ENCODE assay signal across 1 cellular context in the genomic region with DNA sequence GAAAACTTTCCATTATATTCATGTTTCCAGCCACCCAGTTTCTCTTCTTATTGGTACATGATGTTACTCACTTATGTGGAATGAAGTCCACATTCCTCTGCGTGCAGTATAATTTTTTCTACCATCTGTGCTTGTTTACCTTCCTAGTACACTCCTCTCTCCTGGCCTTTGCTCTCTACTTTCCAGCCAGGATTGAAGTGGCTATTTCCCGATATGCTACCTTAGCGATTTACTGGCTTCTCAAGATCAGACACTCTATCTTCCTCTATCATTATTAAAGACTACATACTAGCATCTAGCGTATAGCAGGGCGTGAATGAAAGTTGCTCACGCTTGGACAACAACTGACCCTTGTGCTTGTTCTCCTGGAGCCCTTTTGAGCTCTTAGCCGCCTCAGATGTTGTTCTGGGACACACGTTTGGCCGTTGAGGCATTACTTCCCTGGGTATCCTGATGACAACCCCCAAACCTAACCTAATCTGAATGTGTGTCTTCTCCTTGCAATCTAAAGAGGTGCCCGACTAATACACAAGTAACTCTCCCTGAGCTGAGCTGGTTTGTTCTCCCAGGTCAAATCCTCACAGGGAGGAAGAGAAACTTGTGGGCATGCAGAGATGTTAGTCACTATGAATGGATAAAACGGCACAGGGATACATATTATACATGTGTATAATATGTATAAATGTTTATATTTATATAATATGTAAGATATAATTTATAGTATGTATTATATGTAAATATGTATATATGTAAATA.
TF ChIP-seq lines count a peak whose summit lies in the region.

No MANE protein-coding gene starts in this region.

TF ChIP-seq in HepG2, 621 proteins besides CTCF, POLR2A, EP300 and RAD21 (continued from another document and continues in another):
- TF ChIP-seq HINFP (CRISPR knock-in tag; IDR thresholded peaks at IDR 0.05; ENCODE audit: low read depth): no peak
- TF ChIP-seq NCOA5 (CRISPR knock-in tag; IDR thresholded peaks at IDR 0.05): no peak
- TF ChIP-seq PRDM10 (CRISPR knock-in tag; IDR thresholded peaks at IDR 0.05; ENCODE audit: low read depth): no peak
- TF ChIP-seq ZNF530 (CRISPR knock-in tag; IDR thresholded peaks at IDR 0.05; ENCODE audit: low read depth): no peak
- TF ChIP-seq ZNF646 (CRISPR knock-in tag; IDR thresholded peaks at IDR 0.05): no peak
- no peak for TF ChIP-seq ZNF17 (CRISPR knock-in tag; IDR thresholded peaks at IDR 0.05)
- TF ChIP-seq ZKSCAN5 (CRISPR knock-in tag; IDR thresholded peaks at IDR 0.05): no peak
- TF ChIP-seq ZFP90 (CRISPR knock-in tag; IDR thresholded peaks at IDR 0.05; ENCODE audit: borderline replicate concordance): no peak
- no peak for TF ChIP-seq ZNF251 (CRISPR knock-in tag; IDR thresholded peaks at IDR 0.05)
- peak; percentile 71 for TF ChIP-seq FOXA1 (IDR thresholded peaks at IDR 0.05)
- TF ChIP-seq FOXA1 (CRISPR knock-in tag; IDR thresholded peaks at IDR 0.05): peak; percentile 94
- TF ChIP-seq, protein P1, sequence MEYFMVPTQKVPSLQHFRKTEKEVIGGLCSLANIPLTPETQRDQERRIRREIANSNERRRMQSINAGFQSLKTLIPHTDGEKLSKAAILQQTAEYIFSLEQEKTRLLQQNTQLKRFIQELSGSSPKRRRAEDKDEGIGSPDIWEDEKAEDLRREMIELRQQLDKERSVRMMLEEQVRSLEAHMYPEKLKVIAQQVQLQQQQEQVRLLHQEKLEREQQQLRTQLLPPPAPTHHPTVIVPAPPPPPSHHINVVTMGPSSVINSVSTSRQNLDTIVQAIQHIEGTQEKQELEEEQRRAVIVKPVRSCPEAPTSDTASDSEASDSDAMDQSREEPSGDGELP (IDR thresholded peaks at IDR 0.05; ENCODE audit: borderline replicate concordance, low read depth): peak; percentile 89
- TF ChIP-seq IRX3 (CRISPR knock-in tag; IDR thresholded peaks at IDR 0.05; ENCODE audit: borderline replicate concordance, low read depth): no peak
- TF ChIP-seq, protein P2, sequence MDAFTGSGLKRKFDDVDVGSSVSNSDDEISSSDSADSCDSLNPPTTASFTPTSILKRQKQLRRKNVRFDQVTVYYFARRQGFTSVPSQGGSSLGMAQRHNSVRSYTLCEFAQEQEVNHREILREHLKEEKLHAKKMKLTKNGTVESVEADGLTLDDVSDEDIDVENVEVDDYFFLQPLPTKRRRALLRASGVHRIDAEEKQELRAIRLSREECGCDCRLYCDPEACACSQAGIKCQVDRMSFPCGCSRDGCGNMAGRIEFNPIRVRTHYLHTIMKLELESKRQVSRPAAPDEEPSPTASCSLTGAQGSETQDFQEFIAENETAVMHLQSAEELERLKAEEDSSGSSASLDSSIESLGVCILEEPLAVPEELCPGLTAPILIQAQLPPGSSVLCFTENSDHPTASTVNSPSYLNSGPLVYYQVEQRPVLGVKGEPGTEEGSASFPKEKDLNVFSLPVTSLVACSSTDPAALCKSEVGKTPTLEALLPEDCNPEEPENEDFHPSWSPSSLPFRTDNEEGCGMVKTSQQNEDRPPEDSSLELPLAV (CRISPR knock-in tag; conservative IDR thresholded peaks at IDR 0.05; ENCODE audit: low read depth): no peak
- TF ChIP-seq, protein P3, sequence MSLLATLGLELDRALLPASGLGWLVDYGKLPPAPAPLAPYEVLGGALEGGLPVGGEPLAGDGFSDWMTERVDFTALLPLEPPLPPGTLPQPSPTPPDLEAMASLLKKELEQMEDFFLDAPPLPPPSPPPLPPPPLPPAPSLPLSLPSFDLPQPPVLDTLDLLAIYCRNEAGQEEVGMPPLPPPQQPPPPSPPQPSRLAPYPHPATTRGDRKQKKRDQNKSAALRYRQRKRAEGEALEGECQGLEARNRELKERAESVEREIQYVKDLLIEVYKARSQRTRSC (CRISPR knock-in tag; IDR thresholded peaks at IDR 0.05; ENCODE audit: low read depth): no peak
- TF ChIP-seq MXD3 (CRISPR knock-in tag; IDR thresholded peaks at IDR 0.05): no peak
- TF ChIP-seq SP4 (CRISPR knock-in tag; IDR thresholded peaks at IDR 0.05): no peak
- TF ChIP-seq GABPA (IDR thresholded peaks at IDR 0.05; ENCODE audit: low read depth, low read length): no peak
- peak; percentile 29; the same call in 1 of the 2 replicates for TF ChIP-seq GABPA (CRISPR knock-in tag; IDR thresholded peaks at IDR 0.05; ENCODE audit: low read depth)
- TF ChIP-seq TEAD2 (CRISPR knock-in tag; IDR thresholded peaks at IDR 0.05): no peak
- no peak for TF ChIP-seq ZNF552 (CRISPR knock-in tag; IDR thresholded peaks at IDR 0.05; ENCODE audit: borderline replicate concordance)
- TF ChIP-seq FOXM1 (CRISPR knock-in tag; IDR thresholded peaks at IDR 0.05): no peak
- TF ChIP-seq, protein P4, sequence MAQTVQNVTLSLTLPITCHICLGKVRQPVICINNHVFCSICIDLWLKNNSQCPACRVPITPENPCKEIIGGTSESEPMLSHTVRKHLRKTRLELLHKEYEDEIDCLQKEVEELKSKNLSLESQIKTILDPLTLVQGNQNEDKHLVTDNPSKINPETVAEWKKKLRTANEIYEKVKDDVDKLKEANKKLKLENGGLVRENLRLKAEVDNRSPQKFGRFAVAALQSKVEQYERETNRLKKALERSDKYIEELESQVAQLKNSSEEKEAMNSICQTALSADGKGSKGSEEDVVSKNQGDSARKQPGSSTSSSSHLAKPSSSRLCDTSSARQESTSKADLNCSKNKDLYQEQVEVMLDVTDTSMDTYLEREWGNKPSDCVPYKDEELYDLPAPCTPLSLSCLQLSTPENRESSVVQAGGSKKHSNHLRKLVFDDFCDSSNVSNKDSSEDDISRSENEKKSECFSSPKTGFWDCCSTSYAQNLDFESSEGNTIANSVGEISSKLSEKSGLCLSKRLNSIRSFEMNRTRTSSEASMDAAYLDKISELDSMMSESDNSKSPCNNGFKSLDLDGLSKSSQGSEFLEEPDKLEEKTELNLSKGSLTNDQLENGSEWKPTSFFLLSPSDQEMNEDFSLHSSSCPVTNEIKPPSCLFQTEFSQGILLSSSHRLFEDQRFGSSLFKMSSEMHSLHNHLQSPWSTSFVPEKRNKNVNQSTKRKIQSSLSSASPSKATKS (CRISPR knock-in tag; IDR thresholded peaks at IDR 0.05): no peak
- TF ChIP-seq FOXK1 (CRISPR knock-in tag; IDR thresholded peaks at IDR 0.05; ENCODE audit: borderline replicate concordance, low read depth): peak; percentile 73; the same call in 1 of the 2 replicates
- TF ChIP-seq GTF2F1 (IDR thresholded peaks at IDR 0.05; ENCODE audit: low read length): no peak
- no peak for TF ChIP-seq ZSCAN22 (CRISPR knock-in tag; IDR thresholded peaks at IDR 0.05)
- TF ChIP-seq CENPT (CRISPR knock-in tag; IDR thresholded peaks at IDR 0.05; ENCODE audit: low read depth): no peak
- no peak for TF ChIP-seq ETS1 (CRISPR knock-in tag; IDR thresholded peaks at IDR 0.05)
- no peak for TF ChIP-seq HHEX (CRISPR knock-in tag; IDR thresholded peaks at IDR 0.05)
- no peak for TF ChIP-seq ZNF282 (IDR thresholded peaks at IDR 0.05; ENCODE audit: partially characterized antibody)
- TF ChIP-seq PHF20 (CRISPR knock-in tag; IDR thresholded peaks at IDR 0.05): no peak
- no peak for TF ChIP-seq SIX1 (CRISPR knock-in tag; IDR thresholded peaks at IDR 0.05; ENCODE audit: borderline replicate concordance)
- no peak for TF ChIP-seq NFYB (CRISPR knock-in tag; IDR thresholded peaks at IDR 0.05)
